ENCODE assay signal across 1 cellular context in the genomic region with DNA sequence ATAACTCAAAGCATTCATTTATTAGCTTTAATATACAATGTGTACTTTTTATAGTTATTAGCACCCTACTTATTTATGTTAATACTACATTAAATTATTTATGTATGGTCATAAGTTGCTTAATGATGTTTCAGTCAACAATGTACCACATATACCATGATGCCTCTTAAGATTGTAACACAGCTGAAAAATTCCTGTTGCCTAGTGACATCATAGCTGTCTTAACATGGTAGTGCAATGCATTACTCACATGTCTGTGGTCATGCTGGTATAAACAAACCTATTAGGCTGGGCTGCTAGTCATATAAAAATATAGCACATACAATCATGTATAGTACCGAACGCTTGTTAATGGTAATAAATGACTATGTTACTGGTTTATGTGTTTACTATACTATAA.
TF ChIP-seq lines count a peak whose summit lies in the region.

No MANE protein-coding gene starts in this region.

TF ChIP-seq in HEK293, 187 proteins besides CTCF, POLR2A, EP300 and RAD21 (continued from another document and continues in another):
- TF ChIP-seq, protein P1, sequence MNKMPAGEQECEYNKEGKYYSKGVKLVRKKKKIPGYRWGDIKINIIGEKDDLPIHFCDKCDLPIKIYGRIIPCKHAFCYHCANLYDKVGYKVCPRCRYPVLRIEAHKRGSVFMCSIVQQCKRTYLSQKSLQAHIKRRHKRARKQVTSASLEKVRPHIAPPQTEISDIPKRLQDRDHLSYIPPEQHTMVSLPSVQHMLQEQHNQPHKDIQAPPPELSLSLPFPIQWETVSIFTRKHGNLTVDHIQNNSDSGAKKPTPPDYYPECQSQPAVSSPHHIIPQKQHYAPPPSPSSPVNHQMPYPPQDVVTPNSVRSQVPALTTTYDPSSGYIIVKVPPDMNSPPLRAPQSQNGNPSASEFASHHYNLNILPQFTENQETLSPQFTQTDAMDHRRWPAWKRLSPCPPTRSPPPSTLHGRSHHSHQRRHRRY (tag by site-specific recombination; IDR thresholded peaks at IDR 0.05): no peak
- TF ChIP-seq, protein P2, sequence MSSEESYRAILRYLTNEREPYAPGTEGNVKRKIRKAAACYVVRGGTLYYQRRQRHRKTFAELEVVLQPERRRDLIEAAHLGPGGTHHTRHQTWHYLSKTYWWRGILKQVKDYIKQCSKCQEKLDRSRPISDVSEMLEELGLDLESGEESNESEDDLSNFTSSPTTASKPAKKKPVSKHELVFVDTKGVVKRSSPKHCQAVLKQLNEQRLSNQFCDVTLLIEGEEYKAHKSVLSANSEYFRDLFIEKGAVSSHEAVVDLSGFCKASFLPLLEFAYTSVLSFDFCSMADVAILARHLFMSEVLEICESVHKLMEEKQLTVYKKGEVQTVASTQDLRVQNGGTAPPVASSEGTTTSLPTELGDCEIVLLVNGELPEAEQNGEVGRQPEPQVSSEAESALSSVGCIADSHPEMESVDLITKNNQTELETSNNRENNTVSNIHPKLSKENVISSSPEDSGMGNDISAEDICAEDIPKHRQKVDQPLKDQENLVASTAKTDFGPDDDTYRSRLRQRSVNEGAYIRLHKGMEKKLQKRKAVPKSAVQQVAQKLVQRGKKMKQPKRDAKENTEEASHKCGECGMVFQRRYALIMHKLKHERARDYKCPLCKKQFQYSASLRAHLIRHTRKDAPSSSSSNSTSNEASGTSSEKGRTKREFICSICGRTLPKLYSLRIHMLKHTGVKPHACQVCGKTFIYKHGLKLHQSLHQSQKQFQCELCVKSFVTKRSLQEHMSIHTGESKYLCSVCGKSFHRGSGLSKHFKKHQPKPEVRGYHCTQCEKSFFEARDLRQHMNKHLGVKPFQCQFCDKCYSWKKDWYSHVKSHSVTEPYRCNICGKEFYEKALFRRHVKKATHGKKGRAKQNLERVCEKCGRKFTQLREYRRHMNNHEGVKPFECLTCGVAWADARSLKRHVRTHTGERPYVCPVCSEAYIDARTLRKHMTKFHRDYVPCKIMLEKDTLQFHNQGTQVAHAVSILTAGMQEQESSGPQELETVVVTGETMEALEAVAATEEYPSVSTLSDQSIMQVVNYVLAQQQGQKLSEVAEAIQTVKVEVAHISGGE (tag by site-specific recombination; conservative IDR thresholded peaks at IDR 0.05; ENCODE audit: low read depth): no peak
- TF ChIP-seq ZNF394 (tag by site-specific recombination; IDR thresholded peaks at IDR 0.05; ENCODE audit: borderline replicate concordance) (no peak), ZNF610 (tag by site-specific recombination; IDR thresholded peaks at IDR 0.05; ENCODE audit: borderline replicate concordance) (no peak), ZXDB (tag by site-specific recombination; IDR thresholded peaks at IDR 0.05) (no peak), ZNF768 (tag by site-specific recombination; IDR thresholded peaks at IDR 0.05) (no peak), ZEB2 (tag by site-specific recombination; IDR thresholded peaks at IDR 0.05) (no peak), ZBTB21 (tag by site-specific recombination; IDR thresholded peaks at IDR 0.05) (peak; percentile 92), ZNF266 (tag by site-specific recombination; IDR thresholded peaks at IDR 0.05; ENCODE audit: low read depth) (peak; percentile 93; the same call in 1 of the 2 replicates), GFI1B (tag by site-specific recombination; IDR thresholded peaks at IDR 0.05) (no peak), ZBTB17 (tag by site-specific recombination; IDR thresholded peaks at IDR 0.05) (no peak), ZNF2 (tag by site-specific recombination; IDR thresholded peaks at IDR 0.05) (no peak), ZBTB7A (tag by site-specific recombination; IDR thresholded peaks at IDR 0.05; ENCODE audit: low read depth) (no peak), SCRT2 (tag by site-specific recombination; IDR thresholded peaks at IDR 0.05) (peak; percentile 47; the same call in 1 of the 2 replicates), SETDB1 (IDR thresholded peaks at IDR 0.05; ENCODE audit: insufficient read length, low read length) (no peak), SALL2 (tag by site-specific recombination; IDR thresholded peaks at IDR 0.05; ENCODE audit: borderline replicate concordance) (no peak), ZNF157 (tag by site-specific recombination; IDR thresholded peaks at IDR 0.05) (no peak), GLI4 (tag by site-specific recombination; IDR thresholded peaks at IDR 0.05) (no peak), TCF7L2 (IDR thresholded peaks at IDR 0.05; ENCODE audit: borderline replicate concordance, low read depth, low read length) (no peak), ZNF416 (tag by site-specific recombination; IDR thresholded peaks at IDR 0.05) (no peak), ZNF184 (tag by site-specific recombination; IDR thresholded peaks at IDR 0.05) (no peak), ZNF121 (tag by site-specific recombination; IDR thresholded peaks at IDR 0.05) (no peak), ZNF169 (tag by site-specific recombination; IDR thresholded peaks at IDR 0.05) (no peak), ZNF791 (tag by site-specific recombination; IDR thresholded peaks at IDR 0.05) (no peak), ZNF391 (tag by site-specific recombination; IDR thresholded peaks at IDR 0.05; ENCODE audit: borderline replicate concordance, low read depth) (no peak), ZNF792 (tag by site-specific recombination; IDR thresholded peaks at IDR 0.05) (no peak)
- TF ChIP-seq, protein P3, sequence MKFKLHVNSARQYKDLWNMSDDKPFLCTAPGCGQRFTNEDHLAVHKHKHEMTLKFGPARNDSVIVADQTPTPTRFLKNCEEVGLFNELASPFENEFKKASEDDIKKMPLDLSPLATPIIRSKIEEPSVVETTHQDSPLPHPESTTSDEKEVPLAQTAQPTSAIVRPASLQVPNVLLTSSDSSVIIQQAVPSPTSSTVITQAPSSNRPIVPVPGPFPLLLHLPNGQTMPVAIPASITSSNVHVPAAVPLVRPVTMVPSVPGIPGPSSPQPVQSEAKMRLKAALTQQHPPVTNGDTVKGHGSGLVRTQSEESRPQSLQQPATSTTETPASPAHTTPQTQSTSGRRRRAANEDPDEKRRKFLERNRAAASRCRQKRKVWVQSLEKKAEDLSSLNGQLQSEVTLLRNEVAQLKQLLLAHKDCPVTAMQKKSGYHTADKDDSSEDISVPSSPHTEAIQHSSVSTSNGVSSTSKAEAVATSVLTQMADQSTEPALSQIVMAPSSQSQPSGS (tag by site-specific recombination; IDR thresholded peaks at IDR 0.05; ENCODE audit: low read depth): peak; percentile 67; the same call in 1 of the 2 replicates
- TF ChIP-seq, protein P4, sequence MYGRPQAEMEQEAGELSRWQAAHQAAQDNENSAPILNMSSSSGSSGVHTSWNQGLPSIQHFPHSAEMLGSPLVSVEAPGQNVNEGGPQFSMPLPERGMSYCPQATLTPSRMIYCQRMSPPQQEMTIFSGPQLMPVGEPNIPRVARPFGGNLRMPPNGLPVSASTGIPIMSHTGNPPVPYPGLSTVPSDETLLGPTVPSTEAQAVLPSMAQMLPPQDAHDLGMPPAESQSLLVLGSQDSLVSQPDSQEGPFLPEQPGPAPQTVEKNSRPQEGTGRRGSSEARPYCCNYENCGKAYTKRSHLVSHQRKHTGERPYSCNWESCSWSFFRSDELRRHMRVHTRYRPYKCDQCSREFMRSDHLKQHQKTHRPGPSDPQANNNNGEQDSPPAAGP (tag by site-specific recombination; IDR thresholded peaks at IDR 0.05): no peak
- TF ChIP-seq, protein P5, sequence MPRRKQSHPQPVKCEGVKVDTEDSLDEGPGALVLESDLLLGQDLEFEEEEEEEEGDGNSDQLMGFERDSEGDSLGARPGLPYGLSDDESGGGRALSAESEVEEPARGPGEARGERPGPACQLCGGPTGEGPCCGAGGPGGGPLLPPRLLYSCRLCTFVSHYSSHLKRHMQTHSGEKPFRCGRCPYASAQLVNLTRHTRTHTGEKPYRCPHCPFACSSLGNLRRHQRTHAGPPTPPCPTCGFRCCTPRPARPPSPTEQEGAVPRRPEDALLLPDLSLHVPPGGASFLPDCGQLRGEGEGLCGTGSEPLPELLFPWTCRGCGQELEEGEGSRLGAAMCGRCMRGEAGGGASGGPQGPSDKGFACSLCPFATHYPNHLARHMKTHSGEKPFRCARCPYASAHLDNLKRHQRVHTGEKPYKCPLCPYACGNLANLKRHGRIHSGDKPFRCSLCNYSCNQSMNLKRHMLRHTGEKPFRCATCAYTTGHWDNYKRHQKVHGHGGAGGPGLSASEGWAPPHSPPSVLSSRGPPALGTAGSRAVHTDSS (tag by site-specific recombination; IDR thresholded peaks at IDR 0.05): no peak
- TF ChIP-seq, protein P6, sequence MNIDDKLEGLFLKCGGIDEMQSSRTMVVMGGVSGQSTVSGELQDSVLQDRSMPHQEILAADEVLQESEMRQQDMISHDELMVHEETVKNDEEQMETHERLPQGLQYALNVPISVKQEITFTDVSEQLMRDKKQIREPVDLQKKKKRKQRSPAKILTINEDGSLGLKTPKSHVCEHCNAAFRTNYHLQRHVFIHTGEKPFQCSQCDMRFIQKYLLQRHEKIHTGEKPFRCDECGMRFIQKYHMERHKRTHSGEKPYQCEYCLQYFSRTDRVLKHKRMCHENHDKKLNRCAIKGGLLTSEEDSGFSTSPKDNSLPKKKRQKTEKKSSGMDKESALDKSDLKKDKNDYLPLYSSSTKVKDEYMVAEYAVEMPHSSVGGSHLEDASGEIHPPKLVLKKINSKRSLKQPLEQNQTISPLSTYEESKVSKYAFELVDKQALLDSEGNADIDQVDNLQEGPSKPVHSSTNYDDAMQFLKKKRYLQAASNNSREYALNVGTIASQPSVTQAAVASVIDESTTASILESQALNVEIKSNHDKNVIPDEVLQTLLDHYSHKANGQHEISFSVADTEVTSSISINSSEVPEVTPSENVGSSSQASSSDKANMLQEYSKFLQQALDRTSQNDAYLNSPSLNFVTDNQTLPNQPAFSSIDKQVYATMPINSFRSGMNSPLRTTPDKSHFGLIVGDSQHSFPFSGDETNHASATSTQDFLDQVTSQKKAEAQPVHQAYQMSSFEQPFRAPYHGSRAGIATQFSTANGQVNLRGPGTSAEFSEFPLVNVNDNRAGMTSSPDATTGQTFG (tag by site-specific recombination; IDR thresholded peaks at IDR 0.05; ENCODE audit: borderline replicate concordance): no peak
- TF ChIP-seq, protein P7, sequence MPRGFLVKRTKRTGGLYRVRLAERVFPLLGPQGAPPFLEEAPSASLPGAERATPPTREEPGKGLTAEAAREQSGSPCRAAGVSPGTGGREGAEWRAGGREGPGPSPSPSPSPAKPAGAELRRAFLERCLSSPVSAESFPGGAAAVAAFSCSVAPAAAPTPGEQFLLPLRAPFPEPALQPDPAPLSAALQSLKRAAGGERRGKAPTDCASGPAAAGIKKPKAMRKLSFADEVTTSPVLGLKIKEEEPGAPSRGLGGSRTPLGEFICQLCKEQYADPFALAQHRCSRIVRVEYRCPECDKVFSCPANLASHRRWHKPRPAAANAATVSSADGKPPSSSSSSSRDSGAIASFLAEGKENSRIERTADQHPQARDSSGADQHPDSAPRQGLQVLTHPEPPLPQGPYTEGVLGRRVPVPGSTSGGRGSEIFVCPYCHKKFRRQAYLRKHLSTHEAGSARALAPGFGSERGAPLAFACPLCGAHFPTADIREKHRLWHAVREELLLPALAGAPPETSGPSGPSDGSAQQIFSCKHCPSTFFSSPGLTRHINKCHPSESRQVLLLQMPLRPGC (tag by site-specific recombination; IDR thresholded peaks at IDR 0.05): no peak
- TF ChIP-seq, protein P8, sequence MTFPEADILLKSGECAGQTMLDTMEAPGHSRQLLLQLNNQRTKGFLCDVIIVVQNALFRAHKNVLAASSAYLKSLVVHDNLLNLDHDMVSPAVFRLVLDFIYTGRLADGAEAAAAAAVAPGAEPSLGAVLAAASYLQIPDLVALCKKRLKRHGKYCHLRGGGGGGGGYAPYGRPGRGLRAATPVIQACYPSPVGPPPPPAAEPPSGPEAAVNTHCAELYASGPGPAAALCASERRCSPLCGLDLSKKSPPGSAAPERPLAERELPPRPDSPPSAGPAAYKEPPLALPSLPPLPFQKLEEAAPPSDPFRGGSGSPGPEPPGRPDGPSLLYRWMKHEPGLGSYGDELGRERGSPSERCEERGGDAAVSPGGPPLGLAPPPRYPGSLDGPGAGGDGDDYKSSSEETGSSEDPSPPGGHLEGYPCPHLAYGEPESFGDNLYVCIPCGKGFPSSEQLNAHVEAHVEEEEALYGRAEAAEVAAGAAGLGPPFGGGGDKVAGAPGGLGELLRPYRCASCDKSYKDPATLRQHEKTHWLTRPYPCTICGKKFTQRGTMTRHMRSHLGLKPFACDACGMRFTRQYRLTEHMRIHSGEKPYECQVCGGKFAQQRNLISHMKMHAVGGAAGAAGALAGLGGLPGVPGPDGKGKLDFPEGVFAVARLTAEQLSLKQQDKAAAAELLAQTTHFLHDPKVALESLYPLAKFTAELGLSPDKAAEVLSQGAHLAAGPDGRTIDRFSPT (tag by site-specific recombination; IDR thresholded peaks at IDR 0.05): 0 out of 2 replicates have a peak, but pooled peaks have one; percentile 22
- TF ChIP-seq, protein P9, sequence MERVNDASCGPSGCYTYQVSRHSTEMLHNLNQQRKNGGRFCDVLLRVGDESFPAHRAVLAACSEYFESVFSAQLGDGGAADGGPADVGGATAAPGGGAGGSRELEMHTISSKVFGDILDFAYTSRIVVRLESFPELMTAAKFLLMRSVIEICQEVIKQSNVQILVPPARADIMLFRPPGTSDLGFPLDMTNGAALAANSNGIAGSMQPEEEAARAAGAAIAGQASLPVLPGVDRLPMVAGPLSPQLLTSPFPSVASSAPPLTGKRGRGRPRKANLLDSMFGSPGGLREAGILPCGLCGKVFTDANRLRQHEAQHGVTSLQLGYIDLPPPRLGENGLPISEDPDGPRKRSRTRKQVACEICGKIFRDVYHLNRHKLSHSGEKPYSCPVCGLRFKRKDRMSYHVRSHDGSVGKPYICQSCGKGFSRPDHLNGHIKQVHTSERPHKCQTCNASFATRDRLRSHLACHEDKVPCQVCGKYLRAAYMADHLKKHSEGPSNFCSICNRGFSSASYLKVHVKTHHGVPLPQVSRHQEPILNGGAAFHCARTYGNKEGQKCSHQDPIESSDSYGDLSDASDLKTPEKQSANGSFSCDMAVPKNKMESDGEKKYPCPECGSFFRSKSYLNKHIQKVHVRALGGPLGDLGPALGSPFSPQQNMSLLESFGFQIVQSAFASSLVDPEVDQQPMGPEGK (tag by site-specific recombination; IDR thresholded peaks at IDR 0.05): no peak
